8 cellular contexts compared by ENCODE assay signal in the genomic region with DNA sequence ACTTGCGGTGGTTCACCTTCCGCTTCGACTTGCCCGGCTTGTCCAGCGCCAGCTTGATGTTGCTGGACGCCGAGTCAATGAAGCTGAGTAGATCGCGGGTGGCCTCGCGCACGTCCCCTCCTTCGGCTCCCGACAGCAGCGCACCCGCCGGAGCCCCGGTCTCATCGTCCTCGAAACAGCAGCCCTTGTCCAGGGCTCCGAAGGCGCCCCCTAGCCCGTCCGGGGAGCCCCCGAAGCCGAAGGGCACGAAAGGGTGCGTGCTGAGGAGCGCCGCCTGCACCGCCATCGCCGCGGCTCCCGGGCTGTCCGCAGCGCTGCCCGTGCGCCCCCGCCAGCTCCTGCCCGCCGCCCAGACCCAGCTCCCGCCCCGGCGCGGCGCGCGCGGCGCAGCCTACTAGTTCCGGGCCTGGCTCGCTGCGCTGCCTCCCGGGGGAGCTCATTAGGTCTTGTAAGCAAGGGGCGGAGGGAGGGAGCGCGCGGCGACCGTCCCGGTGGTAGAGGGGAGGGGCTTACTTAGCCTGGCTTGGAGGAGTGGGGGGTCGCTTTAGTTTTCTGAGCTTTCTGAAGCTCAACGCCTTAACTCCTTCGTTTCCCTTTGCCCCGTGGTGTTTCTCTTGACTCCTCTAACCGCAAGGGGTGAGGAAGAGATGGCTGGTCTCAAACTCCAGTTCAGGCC. TPM values are rescaled to one million over a fixed set of nuclear protein-coding genes. Genes with fewer than 3 reads are reported as not detected.
DNase-seq lines count a peak whose midpoint lies in the region; ATAC-seq, FAIRE-seq and TF ChIP-seq lines count a peak whose summit lies in the region.

A gene with protein sequence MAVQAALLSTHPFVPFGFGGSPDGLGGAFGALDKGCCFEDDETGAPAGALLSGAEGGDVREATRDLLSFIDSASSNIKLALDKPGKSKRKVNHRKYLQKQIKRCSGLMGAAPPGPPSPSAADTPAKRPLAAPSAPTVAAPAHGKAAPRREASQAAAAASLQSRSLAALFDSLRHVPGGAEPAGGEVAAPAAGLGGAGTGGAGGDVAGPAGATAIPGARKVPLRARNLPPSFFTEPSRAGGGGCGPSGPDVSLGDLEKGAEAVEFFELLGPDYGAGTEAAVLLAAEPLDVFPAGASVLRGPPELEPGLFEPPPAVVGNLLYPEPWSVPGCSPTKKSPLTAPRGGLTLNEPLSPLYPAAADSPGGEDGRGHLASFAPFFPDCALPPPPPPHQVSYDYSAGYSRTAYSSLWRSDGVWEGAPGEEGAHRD (minus strand): TSS at position 421 of the 676 bp plus-strand sequence. CDS start 135 bp downstream, at position 286.

- peak within 1 kb of the TSS; percentile 78 for H3K18ac ChIP-seq in H1 (ENCODE audit: extremely low read depth, low read length)

- no peaks in the 10 kb centered on the region for H4K20me1 ChIP-seq in H1 (replicated peaks in 1 of 2; ENCODE audit: control insufficient read depth in 1 of 2, insufficient read depth in 2 of 2, low read length in 2 of 2)

- H3K9me3 Mint-ChIP-seq in Calu3 (ENCODE audit: low read depth, unreplicated experiment), result no peaks in the 10 kb centered on the region
- peaks cover 2% of the 10 kb centered on the region for H3K9me3 Mint-ChIP-seq in activated B cell treated with CpG ODN at 0.5 μM for 24 hours

- H3K4me3 ChIP-seq in H1 (ENCODE audit: extremely low read depth in 1 of 4, insufficient read depth in 2 of 4, low read depth in 3 of 4, low read length in 4 of 4), result peak within 1 kb of the TSS; percentile 50 to 86 (median 58)
- H3K4me3 ChIP-seq in stomach smooth muscle (ENCODE audit: low read length in 2 of 2), result peak within 1 kb of the TSS; percentile 60 to 72

- CTCF ChIA-PET in Calu3 (lab: Charles Lee) (interaction anchor here (1.0 kb wide), 1 partner anchor 38 kb away, joined by 4 read pairs; no protein-coding TSS in a partner anchor), activated B cell treated with CpG ODN at 0.5 μM for 24 hours (lab: Charles Lee) (no interaction called here), H1 (lab: Charles Lee; ENCODE audit: partially characterized antibody) (interaction anchor here (0.7 to 3.4 kb wide), 11 partner anchors 11 to 133 kb away, joined by 3 to 18 read pairs (median 3); no protein-coding TSS in a partner anchor)

- no peak for TF ChIP-seq POLR2A in H1 (IDR thresholded peaks at IDR 0.05; ENCODE audit: control extremely low read depth in 1 of 2, low read depth in 2 of 2, low read length in 2 of 2)

- H3K4me1 Mint-ChIP-seq in Calu3 (ENCODE audit: low read depth, unreplicated experiment) (peaks cover 11% of the 10 kb centered on the region), activated B cell treated with CpG ODN at 0.5 μM for 24 hours (peaks cover 12% of the 10 kb centered on the region)

- TF ChIP-seq EP300 in H1 (IDR thresholded peaks at IDR 0.05; ENCODE audit: borderline replicate concordance in 1 of 2, low read depth in 2 of 2, low read length in 2 of 2), result 0 out of 3 replicates have a peak, but pooled peaks of 1 of the 2 experiments have one; percentile 24

- H3K4me1 ChIP-seq in H1 (replicated peaks in 1 of 4; ENCODE audit: control insufficient read depth in 3 of 4, insufficient read depth in 4 of 4, low read length in 3 of 4), result peaks cover 2 to 15% (median 6%) of the 10 kb centered on the region in 4 experiments; a peak in 5 of 7 replicates
- peaks cover 2% of the 10 kb centered on the region for H3K4me1 ChIP-seq in stomach smooth muscle (ENCODE audit: control insufficient read depth, insufficient read depth, low read length)

- H2BK5ac ChIP-seq in H1 (ENCODE audit: low read depth, low read length), result no peak within 1 kb of the TSS; the same call in 1 of the 2 replicates

- peak within 1 kb of the TSS; percentile 59 to 83 for H3K4me2 ChIP-seq in H1 (ENCODE audit: insufficient read depth in 1 of 2, low read depth in 2 of 2, low read length in 2 of 2)

- no peak for TF ChIP-seq RAD21 in H1 (IDR thresholded peaks at IDR 0.05 in 1 of 2, conservative IDR thresholded peaks at IDR 0.05 in 1 of 2; ENCODE audit: low read depth in 2 of 2, low read length in 2 of 2)

- H3K9ac ChIP-seq in H1 (replicated peaks in 1 of 4; ENCODE audit: extremely low read depth in 1 of 4, low read depth in 3 of 4, low read length in 3 of 4), result peak within 1 kb of the TSS in 3 of 4 experiments; percentile 25 to 52 (median 45); a peak in 3 of 7 replicates
- H3K9ac ChIP-seq in stomach smooth muscle (ENCODE audit: low read length in 2 of 2), result no peak within 1 kb of the TSS

- H3K14ac ChIP-seq in H1 (ENCODE audit: insufficient read length), result no peak within 1 kb of the TSS

- no peak within 1 kb of the TSS for H4K5ac ChIP-seq in H1 (ENCODE audit: insufficient read length, low read depth, low read length)

- no peak within 1 kb of the TSS for H2AK5ac ChIP-seq in H1 (ENCODE audit: low read depth, low read length)

- peaks cover 74% of the 10 kb centered on the region for H3K27me3 Mint-ChIP-seq in Calu3 (ENCODE audit: unreplicated experiment)
- H3K27me3 Mint-ChIP-seq in activated B cell treated with CpG ODN at 0.5 μM for 24 hours, result peaks cover 66% of the 10 kb centered on the region

- no peak within 1 kb of the TSS for H3K27ac Mint-ChIP-seq in Calu3 (ENCODE audit: unreplicated experiment)
- H3K27ac Mint-ChIP-seq in activated B cell treated with CpG ODN at 0.5 μM for 24 hours, result no peak within 1 kb of the TSS

- peak within 1 kb of the TSS; percentile 51 for H4K91ac ChIP-seq in H1 (replicated peaks; ENCODE audit: insufficient read length, low read length)

- FAIRE-seq in H1 (lab: Jason Lieb, UNC), result no peak

- H2BK120ac ChIP-seq in H1 (replicated peaks; ENCODE audit: low read depth, low read length), result peak within 1 kb of the TSS; percentile 67

- peak within 1 kb of the TSS; percentile 64 for H2AFZ ChIP-seq in H1 (ENCODE audit: low read length)

- no peaks in the 10 kb centered on the region for H3K36me3 ChIP-seq in H1 (ENCODE audit: control insufficient read depth in 2 of 4, insufficient read depth in 4 of 4, low read length in 3 of 4)
- H3K36me3 ChIP-seq in stomach smooth muscle (ENCODE audit: control insufficient read depth in 2 of 2, insufficient read depth in 2 of 2, low read length in 2 of 2), result no peaks in the 10 kb centered on the region

- H3K4ac ChIP-seq in H1 (replicated peaks; ENCODE audit: insufficient read length, low read depth, low read length), result no peak within 1 kb of the TSS

- TF ChIP-seq CTCF in Calu3 (IDR thresholded peaks at IDR 0.05; ENCODE audit: unreplicated experiment), result no peak
- TF ChIP-seq CTCF in activated B cell treated with CpG ODN at 0.5 μM for 24 hours (IDR thresholded peaks at IDR 0.05), result no peak
- no peak for TF ChIP-seq CTCF in H1 (IDR thresholded peaks at IDR 0.05; ENCODE audit: control extremely low read depth in 1 of 3, insufficient read depth in 1 of 3, low read depth in 1 of 3, low read length in 3 of 3)

- ATAC-seq in activated B cell treated with CpG ODN at 0.5 μM for 24 hours (ENCODE audit: low read depth), result peak; percentile 76

- H2BK20ac ChIP-seq in H1 (ENCODE audit: low read length), result peak within 1 kb of the TSS; percentile 34; the same call in 1 of the 2 replicates

- intact Hi-C loops in Calu3 (cut with micrococcal nuclease; ENCODE audit: unreplicated experiment), result no loop called here
- intact Hi-C loops in activated B cell treated with CpG ODN at 0.5 μM for 24 hours (cut with micrococcal nuclease), result no loop called here

- peak within 1 kb of the TSS; percentile 86 for H4K8ac ChIP-seq in H1 (ENCODE audit: extremely low read depth, insufficient read depth, low read length)

- H3K79me1 ChIP-seq in H1 (ENCODE audit: low read depth, low read length), result no peaks in the 10 kb centered on the region

- POLR2A ChIA-PET in activated B cell treated with CpG ODN at 0.5 μM for 24 hours (lab: Charles Lee) (no interaction called here), H1 (lab: Charles Lee; ENCODE audit: partially characterized antibody) (no interaction called here)

- peak within 1 kb of the TSS; percentile 54 for H3K4me3 Mint-ChIP-seq in Calu3 (ENCODE audit: low read depth, unreplicated experiment)
- H3K4me3 Mint-ChIP-seq in activated B cell treated with CpG ODN at 0.5 μM for 24 hours, result peak within 1 kb of the TSS; percentile 68

- H3K9me3 ChIP-seq in H1 (ENCODE audit: insufficient read depth in 2 of 2, low read depth in 1 of 2, low read length in 1 of 2) (no peaks in the 10 kb centered on the region), stomach smooth muscle (ENCODE audit: control insufficient read depth in 2 of 2, low read length in 2 of 2) (no peaks in the 10 kb centered on the region)

- H2BK12ac ChIP-seq in H1 (ENCODE audit: low read depth, low read length), result peak within 1 kb of the TSS; percentile 68; the same call in 1 of the 2 replicates

- H3K27ac ChIP-seq in H1 (ENCODE audit: low read depth, low read length) (no peak within 1 kb of the TSS), stomach smooth muscle (ENCODE audit: low read length) (no peak within 1 kb of the TSS)

- no TSS peak for BruUV-seq in Calu3 (replicated peaks; lab: Mats Ljungman, UMichigan)

- WGBS in H1 (ENCODE audit: extremely low coverage in 1 of 2, insufficient coverage in 1 of 2, insufficient read length in 1 of 2, insufficient replicate concordance in 2 of 2, low coverage in 1 of 2, low lambda C conversion rate in 2 of 2, missing lambda C conversion rate in 1 of 2), 2 experiments, result 3% methylated on average over 48 of the region's 67 CpGs; no CpG with 5 or more reads in 1 of the 2 experiments

- peaks cover 14% of the 10 kb centered on the region; the same call in 1 of the 2 replicates for H3K23me2 ChIP-seq in H1 (ENCODE audit: low read depth, low read length)

- peak within 1 kb of the TSS; percentile 88 for H2BK15ac ChIP-seq in H1 (ENCODE audit: low read length)

- H3K36me3 Mint-ChIP-seq in Calu3 (ENCODE audit: insufficient read depth, unreplicated experiment) (no peaks in the 10 kb centered on the region), activated B cell treated with CpG ODN at 0.5 μM for 24 hours (ENCODE audit: low read depth) (no peaks in the 10 kb centered on the region)

- H3K27me3 ChIP-seq in H1 (replicated peaks in 1 of 4; ENCODE audit: control insufficient read depth in 3 of 4, extremely low read depth in 1 of 4, insufficient read depth in 3 of 4, low read length in 3 of 4), result peaks cover 11 to 41% (median 36%) of the 10 kb centered on the region in 4 experiments
- H3K27me3 ChIP-seq in stomach smooth muscle (ENCODE audit: control insufficient read depth in 1 of 2, insufficient read depth in 2 of 2, low read length in 2 of 2), result peaks cover 11 to 33% of the 10 kb centered on the region in 2 donors

- peak; percentile 33 for DNase-seq in Calu3
- peak; percentile 40 for DNase-seq in HuH-7 (ENCODE audit: low spot score)
- DNase-seq in activated B cell treated with CpG ODN at 0.5 μM for 24 hours, result peak; percentile 33
- DNase-seq in H1 (ENCODE audit: low read depth in 1 of 2, low spot score in 2 of 2), result peak; percentile 71 to 85
- peak; percentile 34 to 37 for DNase-seq in lung microvascular endothelial cell (ENCODE audit: low read depth in 2 of 2)
- no peak for DNase-seq in activated CD4-positive, CD25-positive, alpha-beta regulatory T cell (lab: John Stamatoyannopoulos, UW)
- no peak for DNase-seq in activated gamma-delta T cell treated with Interleukin-2 at 50 U/mL for 16 hours

- peak within 1 kb of the TSS; percentile 18 for H3K56ac ChIP-seq in H1 (replicated peaks; ENCODE audit: insufficient read length, low read depth, low read length)

- H3K23ac ChIP-seq in H1 (ENCODE audit: insufficient read length), result no peak within 1 kb of the TSS

- no peaks in the 10 kb centered on the region for H3K79me2 ChIP-seq in H1 (ENCODE audit: control insufficient read depth in 1 of 2, insufficient read depth in 2 of 2, low read length in 2 of 2)

RNA-seq across cellular contexts. Expression of the gene that starts here (rescaled TPM):
- total RNA-seq in Calu3 (2022), result 0.09 TPM in 1 of 2 replicates, not detected in the other
- not detected in 2 replicates for total RNA-seq in activated B cell treated with CpG ODN at 0.5 μM for 24 hours
- total RNA-seq in H1 (2021; fragmentation: NEBNext Ultra II Directional; extraction: Animal tissue kit (Norgen Biotek cat#: 25700)), result 0.37 and 0.42 TPM in 2 replicates
- polyA plus RNA-seq in H1 (2011; rRNA removed), result 0.21 and 0.25 TPM in 2 replicates
- polyA plus RNA-seq in H1 (2011; cell fraction: cytosol; rRNA removed), result 0.36 TPM
- polyA plus RNA-seq in H1 (2011; cell fraction: nucleus; rRNA removed), result 0.29 TPM
- 0.20 to 0.34 TPM (median 0.22 TPM) in 4 replicates for polyA plus RNA-seq in H1 (2012, experiment 1 of 2)
- polyA plus RNA-seq in H1 (2012, experiment 2 of 2), result 0.33 TPM
- 0.24 TPM for polyA plus RNA-seq in H1 (2013, experiment 1 of 2)
- polyA plus RNA-seq in H1 (2013, experiment 2 of 2), result 0.18 TPM
- 0.15 and 0.28 TPM in 2 replicates for polyA minus RNA-seq in H1 (2011; rRNA and poly(A)+ RNA removed)
- 0.29 TPM for polyA minus RNA-seq in H1 (2011; cell fraction: cytosol; rRNA and poly(A)+ RNA removed)
- 1.3 TPM for polyA minus RNA-seq in H1 (2011; cell fraction: nucleus; rRNA and poly(A)+ RNA removed)
- total RNA-seq in lung microvascular endothelial cell, result not detected in 2 replicates

Comparison
In these comparisons a context has a peak if more than half of its experiments do, and no peak if none do; other contexts are left out.
1. Peak in DNase-seq in Calu3; RNA of the gene not detected or under 1 TPM.
2. Peak in DNase-seq and ATAC-seq in activated B cell treated with CpG ODN at 0.5 μM for 24 hours; RNA of the gene not detected or under 1 TPM.
3. Peak in DNase-seq in lung microvascular endothelial cell; RNA of the gene not detected or under 1 TPM.
4. DNase-seq: peak in HuH-7 (single experiment) and H1 (2 of 2); none in activated CD4-positive, CD25-positive, alpha-beta regulatory T cell (0 of 4) and activated gamma-delta T cell treated with Interleukin-2 at 50 U/mL for 16 hours (single experiment).
5. H3K9ac ChIP-seq: peak in H1 (3 of 4); none in stomach smooth muscle (0 of 2).